8 cellular contexts compared by ENCODE assay signal in genomic region chr14:51094901-51095853, GRCh38. TPM values are rescaled to one million over a fixed set of nuclear protein-coding genes. Genes with fewer than 3 reads are reported as not detected.
DNase-seq lines count a peak whose midpoint lies in the region; ATAC-seq and TF ChIP-seq lines count a peak whose summit lies in the region.

Gene TRIM9, minus strand, starts transcription at chr14:51095105. Its CDS starts 166 bp downstream, at chr14:51094939.

- peaks cover 18% of the 10 kb centered on the region for H3K4me1 Mint-ChIP-seq in CD8-positive, alpha-beta T cell (ENCODE audit: low read depth)
- H3K4me1 Mint-ChIP-seq in activated CD8-positive, alpha-beta memory T cell treated with anti-CD3 and anti-CD28 coated beads, Interleukin-2, amount 10 ng/mL, durations not matched to agents 7 days and 5 days = peaks cover 17% of the 10 kb centered on the region
- peaks cover 10% of the 10 kb centered on the region for H3K4me1 Mint-ChIP-seq in memory B cell

- no peaks in the 10 kb centered on the region for H3K27me3 ChIP-seq in CD8-positive, alpha-beta T cell (ENCODE audit: insufficient read depth, low read length)
- H3K27me3 ChIP-seq in endocrine pancreas (ENCODE audit: control insufficient read depth, insufficient read depth, low read length) = no peaks in the 10 kb centered on the region

- peak within 1 kb of the TSS; percentile 52 for H3K27ac ChIP-seq in CD8-positive, alpha-beta T cell (ENCODE audit: low read depth, low read length)

- peaks cover 3% of the 10 kb centered on the region for H3K27me3 Mint-ChIP-seq in CD8-positive, alpha-beta T cell (ENCODE audit: low read depth)
- peaks cover 50% of the 10 kb centered on the region for H3K27me3 Mint-ChIP-seq in activated CD8-positive, alpha-beta memory T cell treated with anti-CD3 and anti-CD28 coated beads, Interleukin-2, amount 10 ng/mL, durations not matched to agents 7 days and 5 days
- H3K27me3 Mint-ChIP-seq in memory B cell = peaks cover 11% of the 10 kb centered on the region

- H3K27ac Mint-ChIP-seq in CD8-positive, alpha-beta T cell = peak within 1 kb of the TSS; percentile 81
- H3K27ac Mint-ChIP-seq in activated CD8-positive, alpha-beta memory T cell treated with anti-CD3 and anti-CD28 coated beads, Interleukin-2, amount 10 ng/mL, durations not matched to agents 7 days and 5 days = peak within 1 kb of the TSS; percentile 65
- H3K27ac Mint-ChIP-seq in memory B cell = peak within 1 kb of the TSS; percentile 28

- peaks cover 5% of the 10 kb centered on the region for H3K36me3 Mint-ChIP-seq in CD8-positive, alpha-beta T cell
- H3K36me3 Mint-ChIP-seq in activated CD8-positive, alpha-beta memory T cell treated with anti-CD3 and anti-CD28 coated beads, Interleukin-2, amount 10 ng/mL, durations not matched to agents 7 days and 5 days = no peaks in the 10 kb centered on the region
- peaks cover 3% of the 10 kb centered on the region for H3K36me3 Mint-ChIP-seq in memory B cell

- DNase-seq in CD8-positive, alpha-beta T cell = peak; percentile 75 to 93 (median 86)
- peak; percentile 99 for DNase-seq in HT1080 (ENCODE audit: low read depth)
- DNase-seq in NOMO-1 treated with DMSO at 0.1 percent for 48 hours (lab: John Stamatoyannopoulos, UW; ENCODE audit: unreplicated experiment) = peak; percentile 95
- DNase-seq in activated CD8-positive, alpha-beta memory T cell treated with anti-CD3 and anti-CD28 coated beads, Interleukin-2, amount 10 ng/mL, durations not matched to agents 7 days and 5 days = peak; percentile 95
- peak; percentile 83 to 89 for DNase-seq in memory B cell (ENCODE audit: low spot score in 2 of 2)
- peak; percentile 81 to 89 (median 87) for DNase-seq in stimulated activated CD4-positive, alpha-beta T cell treated with anti-CD3 and anti-CD28 coated beads, TNF-alpha, amount 100 ng/mL, for 48 hours (ENCODE audit: low read depth in 3 of 3)

- H3K9me3 ChIP-seq in CD8-positive, alpha-beta T cell (ENCODE audit: low read length) = no peaks in the 10 kb centered on the region
- no peaks in the 10 kb centered on the region for H3K9me3 ChIP-seq in endocrine pancreas (ENCODE audit: control insufficient read depth, low read length)

- ATAC-seq in CD8-positive, alpha-beta T cell = peak; percentile 94
- peak; percentile 99 for ATAC-seq in GM21381 (IDR thresholded peaks at IDR 0.05; ENCODE audit: unreplicated experiment)
- peak; percentile 97 for ATAC-seq in activated CD8-positive, alpha-beta memory T cell treated with anti-CD3 and anti-CD28 coated beads, Interleukin-2, amount 10 ng/mL, durations not matched to agents 7 days and 5 days
- peak; percentile 92 for ATAC-seq in memory B cell (ENCODE audit: low read depth)

- peaks cover 17% of the 10 kb centered on the region for H3K4me1 ChIP-seq in CD8-positive, alpha-beta T cell (ENCODE audit: insufficient read depth, low read length)
- H3K4me1 ChIP-seq in endocrine pancreas (ENCODE audit: control insufficient read depth, insufficient read depth, low read length) = peaks cover 26% of the 10 kb centered on the region

- intact Hi-C loops in CD8-positive, alpha-beta T cell (cut with DNase I, micrococcal nuclease) = loop anchor here (1.0 to 10.0 kb wide), 11 partner anchors 145 to 894 kb away; partner anchors contain the start of genes FRMD6 (in 2 of the 2), RTRAF (in 2 of the 2), TMX1 (in 2 of the 2) and MAP4K5 (in 1 of the 2)

- peak within 1 kb of the TSS; percentile 93 for H3K4me3 Mint-ChIP-seq in CD8-positive, alpha-beta T cell
- peak within 1 kb of the TSS; percentile 79 for H3K4me3 Mint-ChIP-seq in activated CD8-positive, alpha-beta memory T cell treated with anti-CD3 and anti-CD28 coated beads, Interleukin-2, amount 10 ng/mL, durations not matched to agents 7 days and 5 days
- H3K4me3 Mint-ChIP-seq in memory B cell = peak within 1 kb of the TSS; percentile 92

- no peaks in the 10 kb centered on the region for H3K9me3 Mint-ChIP-seq in CD8-positive, alpha-beta T cell
- no peaks in the 10 kb centered on the region for H3K9me3 Mint-ChIP-seq in activated CD8-positive, alpha-beta memory T cell treated with anti-CD3 and anti-CD28 coated beads, Interleukin-2, amount 10 ng/mL, durations not matched to agents 7 days and 5 days (ENCODE audit: low read depth)
- H3K9me3 Mint-ChIP-seq in memory B cell = no peaks in the 10 kb centered on the region

- POLR2A ChIA-PET in CD8-positive, alpha-beta T cell (lab: Charles Lee) = interaction anchor here (0.7 to 2.1 kb wide), 5 partner anchors 9 to 148 kb away, joined by 3 to 18 read pairs (median 5); no protein-coding TSS in a partner anchor

- H3K9ac ChIP-seq in endocrine pancreas (ENCODE audit: control insufficient read depth, insufficient read depth, low read length) = peak within 1 kb of the TSS; percentile 100

- H3K4me3 ChIP-seq in CD8-positive, alpha-beta T cell (ENCODE audit: low read depth, low read length) = peak within 1 kb of the TSS; percentile 72
- peak within 1 kb of the TSS; percentile 82 for H3K4me3 ChIP-seq in endocrine pancreas (ENCODE audit: control insufficient read depth, insufficient read depth, low read length)

- no peak for TF ChIP-seq CTCF in CD8-positive, alpha-beta T cell (IDR thresholded peaks at IDR 0.05)

- CTCF ChIA-PET in CD8-positive, alpha-beta T cell (lab: Charles Lee) = interaction anchor here (0.9 to 1.4 kb wide), 2 partner anchors 9 to 145 kb away, joined by 3 read pairs; partner anchors contain the start of gene TMX1
- CTCF ChIA-PET in activated CD8-positive, alpha-beta memory T cell treated with anti-CD3 and anti-CD28 coated beads, Interleukin-2, amount 10 ng/mL, durations not matched to agents 7 days and 5 days (lab: Charles Lee) = interaction anchor here (1.1 to 1.8 kb wide), 11 partner anchors 11 to 684 kb away, joined by 3 to 8 read pairs (median 4); partner anchors contain the start of gene TMX1

- H3K36me3 ChIP-seq in CD8-positive, alpha-beta T cell (ENCODE audit: insufficient read depth, low read length) = no peaks in the 10 kb centered on the region
- H3K36me3 ChIP-seq in endocrine pancreas (ENCODE audit: control insufficient read depth, insufficient read depth, low read length) = no peaks in the 10 kb centered on the region

RNA-seq across cellular contexts. Expression of gene TRIM9, which starts in this region (rescaled TPM):
- total RNA-seq in CD8-positive, alpha-beta T cell = under 1 TPM; 0.57 to 0.64 TPM
- total RNA-seq in HT1080 (2014; rRNA removed; shearing (Covaris generic)) = 0.53 and 1.8 TPM in 2 replicates
- polyA plus RNA-seq in HT1080 (2015; cell fraction: cytosol; rRNA removed) = 0.84 and 0.92 TPM in 2 replicates
- 2.0 and 2.1 TPM in 2 replicates for polyA plus RNA-seq in HT1080 (2015; cell fraction: nucleus; rRNA removed)
- total RNA-seq in activated CD8-positive, alpha-beta memory T cell treated with anti-CD3 and anti-CD28 coated beads, Interleukin-2, amount 10 ng/mL, durations not matched to agents 7 days and 5 days = under 1 TPM; 0.56 to 0.79 TPM

Comparison
In these comparisons a context has a peak if more than half of its experiments do, and no peak if none do; other contexts are left out.
1. Peak in every context shown above with its lines: DNase-seq, ATAC-seq, H3K4me3 ChIP-seq and H3K27ac ChIP-seq.
2. Peak in DNase-seq, ATAC-seq, H3K4me3 ChIP-seq and H3K27ac ChIP-seq in CD8-positive, alpha-beta T cell; RNA of the gene not detected or under 1 TPM.
3. Peak in DNase-seq and ATAC-seq in activated CD8-positive, alpha-beta memory T cell treated with anti-CD3 and anti-CD28 coated beads, Interleukin-2, amount 10 ng/mL, durations not matched to agents 7 days and 5 days; RNA of the gene not detected or under 1 TPM.
4. H3K27ac Mint-ChIP-seq: peak in every context shown above with its lines; median percentile 81 in CD8-positive, alpha-beta T cell; 65 in activated CD8-positive, alpha-beta memory T cell treated with anti-CD3 and anti-CD28 coated beads, Interleukin-2, amount 10 ng/mL, durations not matched to agents 7 days and 5 days; 28 in memory B cell.